In genomic region chr11:62948765-62949320, GRCh38 we compare ENCODE assay signal across 35 cellular contexts. TPM values are rescaled to one million over a fixed set of nuclear protein-coding genes. Genes with fewer than 3 reads are reported as not detected.
"Had no signal": no experiment of that assay in that cellular context is flagged by ENCODE, and none has a peak within 500 bp of the region (broad histone marks: within the 10 kb centered on the region; RNA-seq: fewer than 3 reads in every experiment).

No MANE protein-coding gene starts in this region.

- DNase-seq: hypothalamus; immature natural killer cell; left lung; lower lobe of right lung; mammary epithelial cell; mesenchymal stem cell; naive B cell; natural killer cell; nephron progenitor cell; pancreas; retina; right cardiac atrium; sigmoid colon; stimulated activated CD4-positive, alpha-beta T cell treated with anti-CD3 and anti-CD28 coated beads, Interleukin-1b, Interleukin-23, amount 100 ng/mL, for 48 hours; stimulated activated CD4-positive, alpha-beta T cell treated with anti-CD3 and anti-CD28 coated beads, Interleukin-2, amount 100 ng/mL, for 48 hours; stimulated activated CD4-positive, alpha-beta T cell treated with anti-CD3 and anti-CD28 coated beads, Interleukin-4, amount 100 ng/mL, for 4 hours; stimulated activated CD8-positive, alpha-beta memory T cell treated with anti-CD3 and anti-CD28 coated beads, Interleukin-4, amount 100 ng/mL, for 48 hours; stimulated activated naive CD4-positive, alpha-beta T cell treated with Interleukin-2 at 50 U/mL for 16 hours; stimulated activated naive CD8-positive, alpha-beta T cell treated with anti-CD3 and anti-CD28 coated beads, Interleukin-15, amount 100 ng/mL, for 72 hours; testis; thyroid gland; transverse colon; upper lobe of left lung had no signal

- FAIRE-seq: islet of Langerhans, pancreas had no signal

- H3K9me3 ChIP-seq: lower lobe of right lung, pancreas, prostate gland, sigmoid colon, testis, thyroid gland, transverse colon, vagina had no signal

- H3K36me3 ChIP-seq: left lung, lower lobe of right lung, neural progenitor cell, pancreas, prostate gland, sigmoid colon, thyroid gland, transverse colon, upper lobe of left lung, vagina had no signal

- H3K27ac Mint-ChIP-seq: immature natural killer cell; mesothelial cell of epicardium; naive B cell; natural killer cell; nephron progenitor cell; neural progenitor cell; stimulated activated memory B cell treated with anti-CD40 and anti-IgM and Interleukin-4, amounts not matched to agents 10 μg/mL and 1 μg/mL and 100 μg/mL, for 72 hours; stimulated activated naive CD8-positive, alpha-beta T cell treated with anti-CD3 and anti-CD28 coated beads, Interleukin-15, amount 100 ng/mL, for 72 hours had no signal

- H3K27ac ChIP-seq: left lung, lower lobe of right lung, neural progenitor cell, pancreas, prostate gland, sigmoid colon, testis, thyroid gland, transverse colon, upper lobe of left lung, vagina had no signal

- H3K36me3 Mint-ChIP-seq: immature natural killer cell; naive B cell; natural killer cell; neural progenitor cell; stimulated activated memory B cell treated with anti-CD40 and anti-IgM and Interleukin-4, amounts not matched to agents 10 μg/mL and 1 μg/mL and 100 μg/mL, for 72 hours had no signal

- H3K4me1 Mint-ChIP-seq: immature natural killer cell; naive B cell; natural killer cell; nephron progenitor cell; neural progenitor cell; stimulated activated memory B cell treated with anti-CD40 and anti-IgM and Interleukin-4, amounts not matched to agents 10 μg/mL and 1 μg/mL and 100 μg/mL, for 72 hours; stimulated activated naive CD8-positive, alpha-beta T cell treated with anti-CD3 and anti-CD28 coated beads, Interleukin-15, amount 100 ng/mL, for 72 hours had no signal

- H3K4me2 ChIP-seq: neural progenitor cell, smooth muscle cell had no signal

- H3K4me1 ChIP-seq: left lung, lower lobe of right lung, neural progenitor cell, pancreas, prostate gland, sigmoid colon, testis, thyroid gland, transverse colon, upper lobe of left lung, vagina had no signal

- ATAC-seq: left lung; lower lobe of right lung; natural killer cell; pancreas; right cardiac atrium; stimulated activated memory B cell treated with anti-CD40 and anti-IgM and Interleukin-4, amounts not matched to agents 10 μg/mL and 1 μg/mL and 100 μg/mL, for 72 hours; stimulated activated naive CD8-positive, alpha-beta T cell treated with anti-CD3 and anti-CD28 coated beads, Interleukin-15, amount 100 ng/mL, for 72 hours had no signal

- H3K4me3 Mint-ChIP-seq: immature natural killer cell; mesothelial cell of epicardium; natural killer cell; nephron progenitor cell; neural progenitor cell; stimulated activated memory B cell treated with anti-CD40 and anti-IgM and Interleukin-4, amounts not matched to agents 10 μg/mL and 1 μg/mL and 100 μg/mL, for 72 hours; stimulated activated naive CD8-positive, alpha-beta T cell treated with anti-CD3 and anti-CD28 coated beads, Interleukin-15, amount 100 ng/mL, for 72 hours had no signal

- H3K27me3 ChIP-seq: left lung, neural progenitor cell, pancreas, sigmoid colon, testis, thyroid gland, transverse colon, upper lobe of left lung, vagina had no signal

- H3K9ac ChIP-seq: neural progenitor cell had no signal

- H2AFZ ChIP-seq: neural progenitor cell had no signal

- H3K9me3 Mint-ChIP-seq: immature natural killer cell; natural killer cell; neural progenitor cell; stimulated activated naive CD8-positive, alpha-beta T cell treated with anti-CD3 and anti-CD28 coated beads, Interleukin-15, amount 100 ng/mL, for 72 hours had no signal

- H3K4me3 ChIP-seq: left lung, lower lobe of right lung, neural progenitor cell, pancreas, prostate gland, sigmoid colon, smooth muscle cell, testis, thyroid gland, transverse colon, upper lobe of left lung, vagina had no signal

RNA-seq across cellular contexts. Expression of gene CHRM1, which starts 27.7 kb away (rescaled TPM):
- total RNA-seq: kidney epithelial cell, liver, mammary epithelial cell, mononuclear cell, natural killer cell, omental fat pad, smooth muscle cell, thyroid gland, vagina had no signal
- polyA plus RNA-seq: immature natural killer cell, liver, mammary epithelial cell, smooth muscle cell had no signal

RNA-seq across cellular contexts. Expression of gene SLC22A6, which starts 35.9 kb away (rescaled TPM):
- total RNA-seq: kidney epithelial cell, left lung, liver, lower lobe of right lung, mammary epithelial cell, mesothelial cell of epicardium, mononuclear cell, natural killer cell, omental fat pad, pancreas, prostate gland, right cardiac atrium, sigmoid colon, smooth muscle cell, testis, thyroid gland, transverse colon, upper lobe of left lung, urinary bladder, vagina had no signal
- polyA plus RNA-seq: immature natural killer cell, liver, mammary epithelial cell, pancreas, right cardiac atrium, sigmoid colon, smooth muscle cell, urinary bladder had no signal
